Comparison of ENCODE assay signal across 8 cellular contexts in the genomic region with DNA sequence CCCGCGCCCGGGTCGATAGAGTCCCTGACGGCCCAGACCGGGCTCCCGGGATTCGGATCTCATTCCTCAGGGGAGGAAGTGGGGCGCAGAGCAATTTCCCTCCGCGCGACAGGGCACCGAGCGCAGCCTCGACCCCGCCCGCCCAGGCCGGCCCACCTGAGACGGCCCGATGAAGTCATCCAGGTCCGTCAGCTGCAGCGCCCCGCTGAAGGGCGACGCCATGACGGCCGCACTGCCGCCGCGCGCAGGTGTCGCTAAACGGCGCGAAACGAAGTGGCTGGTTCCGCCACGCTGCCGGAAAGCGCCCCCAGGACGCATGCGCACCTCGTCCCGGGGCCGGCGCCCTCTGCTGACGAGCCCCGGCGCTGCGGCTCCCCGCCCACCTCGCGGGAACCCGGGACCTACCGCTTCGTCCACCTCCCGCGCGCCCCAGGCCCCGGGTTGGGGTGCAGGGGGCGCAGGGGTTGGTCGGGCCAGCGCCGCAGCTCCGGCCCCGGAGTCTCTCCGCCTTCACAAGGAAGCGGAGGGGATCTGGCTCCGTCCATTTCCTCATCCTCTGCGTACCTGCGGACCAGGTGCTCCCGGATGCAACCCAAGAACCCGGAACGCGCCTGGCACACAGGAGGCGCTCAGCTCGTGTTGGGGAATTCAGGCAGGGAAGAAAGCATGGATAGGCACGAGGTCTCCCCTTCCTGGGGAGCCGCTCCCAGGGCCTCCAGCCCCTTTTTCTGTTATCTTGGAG. TPM values are rescaled to one million over a fixed set of nuclear protein-coding genes. Genes with fewer than 3 reads are reported as not detected.
DNase-seq lines count a peak whose midpoint lies in the region; ATAC-seq and TF ChIP-seq lines count a peak whose summit lies in the region.

A gene (minus strand): TSS at position 234 of the 742 bp plus-strand sequence. CDS start 12 bp downstream, at position 222.

- peak within 1 kb of the TSS; percentile 44 for H2BK5ac ChIP-seq in trophoblast cell (ENCODE audit: low read depth, low read length, poor library complexity)

- H3K4me3 Mint-ChIP-seq in activated naive CD8-positive, alpha-beta T cell treated with anti-CD3 and anti-CD28 coated beads, Interleukin-2, amount 10 ng/mL, durations not matched to agents 7 days and 5 days, result peak within 1 kb of the TSS; percentile 81

- peak within 1 kb of the TSS; percentile 91 for H4K8ac ChIP-seq in trophoblast cell (ENCODE audit: low read depth, low read length)

- no peaks in the 10 kb centered on the region for H3K27me3 Mint-ChIP-seq in activated naive CD8-positive, alpha-beta T cell treated with anti-CD3 and anti-CD28 coated beads, Interleukin-2, amount 10 ng/mL, durations not matched to agents 7 days and 5 days

- H3K9me3 ChIP-seq in HEK293 (ENCODE audit: control insufficient read depth, insufficient read depth, low read depth, low read length), result no peaks in the 10 kb centered on the region
- H3K9me3 ChIP-seq in SU-DHL-6 (ENCODE audit: insufficient read depth, low read length), result no peaks in the 10 kb centered on the region
- no peaks in the 10 kb centered on the region for H3K9me3 ChIP-seq in trophoblast cell (ENCODE audit: insufficient read depth, low read depth, low read length)
- no peaks in the 10 kb centered on the region for H3K9me3 ChIP-seq in transverse colon

- H3K36me3 ChIP-seq in HEK293 (ENCODE audit: control insufficient read depth in 2 of 2, insufficient read depth in 1 of 2, low read length in 2 of 2) (peaks cover 3 to 25% of the 10 kb centered on the region in 2 experiments; a peak in 2 of 3 replicates), SU-DHL-6 (ENCODE audit: low read length) (no peaks in the 10 kb centered on the region), trophoblast cell (ENCODE audit: control insufficient read depth in 1 of 2, insufficient read depth in 2 of 2, low read length in 2 of 2) (peaks cover 13 to 15% of the 10 kb centered on the region in 2 experiments), transverse colon (no peaks in the 10 kb centered on the region)

- H4K20me1 ChIP-seq in SU-DHL-6 (ENCODE audit: low read depth, low read length), result no peaks in the 10 kb centered on the region

- peak within 1 kb of the TSS; percentile 66 for H2AK5ac ChIP-seq in trophoblast cell (ENCODE audit: low read length)

- peak within 1 kb of the TSS; percentile 52 for H2BK120ac ChIP-seq in trophoblast cell (ENCODE audit: insufficient read depth, low read length, poor library complexity)

- H2AFZ ChIP-seq in SU-DHL-6 (ENCODE audit: low read depth, low read length, severe bottlenecking) (peak within 1 kb of the TSS; percentile 98), trophoblast cell (ENCODE audit: insufficient read depth, low read length, poor library complexity) (peak within 1 kb of the TSS; percentile 73)

- no peaks in the 10 kb centered on the region for H3K27me3 ChIP-seq in SU-DHL-6 (ENCODE audit: low read length)
- H3K27me3 ChIP-seq in trophoblast cell (ENCODE audit: insufficient read depth, low read length), result no peaks in the 10 kb centered on the region
- H3K27me3 ChIP-seq in transverse colon, result peaks cover 3% of the 10 kb centered on the region

- H3K4me3 ChIP-seq in HEK293 (ENCODE audit: low read depth, low read length) (peak within 1 kb of the TSS; percentile 80), SU-DHL-6 (ENCODE audit: insufficient read depth, low read length, poor library complexity, severe bottlenecking) (peak within 1 kb of the TSS; percentile 98), trophoblast cell (ENCODE audit: low read depth, low read length) (peak within 1 kb of the TSS; percentile 87), transverse colon (peak within 1 kb of the TSS; percentile 78 to 86 (median 84))

- peak; percentile 34 for DNase-seq in GM04503 (ENCODE audit: low read depth)
- DNase-seq in NAMALWA (ENCODE audit: low spot score), result peak; percentile 93
- DNase-seq in activated naive CD8-positive, alpha-beta T cell treated with anti-CD3 and anti-CD28 coated beads, Interleukin-2, amount 10 ng/mL, durations not matched to agents 7 days and 5 days, result peak; percentile 99
- DNase-seq in Right ventricle myocardium superior, result peak; percentile 92
- DNase-seq in trophoblast cell, result peak; percentile 82 to 94
- peak; percentile 91 for DNase-seq in transverse colon

- no peak for TF ChIP-seq EP300 in transverse colon (IDR thresholded peaks at IDR 0.05; ENCODE audit: low read depth)

- H3K79me1 ChIP-seq in trophoblast cell (ENCODE audit: low read length), result peaks cover 8% of the 10 kb centered on the region

- peak within 1 kb of the TSS; percentile 81 for H4K12ac ChIP-seq in trophoblast cell (ENCODE audit: low read depth, low read length)

- H3K4me2 ChIP-seq in SU-DHL-6 (ENCODE audit: low read depth, low read length, poor library complexity, severe bottlenecking) (peak within 1 kb of the TSS; percentile 96), trophoblast cell (ENCODE audit: low read length) (peak within 1 kb of the TSS; percentile 96)

- H3K36me3 Mint-ChIP-seq in activated naive CD8-positive, alpha-beta T cell treated with anti-CD3 and anti-CD28 coated beads, Interleukin-2, amount 10 ng/mL, durations not matched to agents 7 days and 5 days, result peaks cover 4% of the 10 kb centered on the region

- peak within 1 kb of the TSS; percentile 90 for H4K91ac ChIP-seq in trophoblast cell (ENCODE audit: low read depth, low read length)

- H3K9me3 Mint-ChIP-seq in activated naive CD8-positive, alpha-beta T cell treated with anti-CD3 and anti-CD28 coated beads, Interleukin-2, amount 10 ng/mL, durations not matched to agents 7 days and 5 days, result no peaks in the 10 kb centered on the region

- peaks cover 13% of the 10 kb centered on the region for H3F3A ChIP-seq in SU-DHL-6 (ENCODE audit: insufficient read depth)

- H3K4me1 Mint-ChIP-seq in activated naive CD8-positive, alpha-beta T cell treated with anti-CD3 and anti-CD28 coated beads, Interleukin-2, amount 10 ng/mL, durations not matched to agents 7 days and 5 days, result peaks cover 6% of the 10 kb centered on the region

- peak within 1 kb of the TSS; percentile 77 for H3K4ac ChIP-seq in trophoblast cell (ENCODE audit: low read depth, low read length)

- no peaks in the 10 kb centered on the region for H3K9me2 ChIP-seq in SU-DHL-6 (replicated peaks; ENCODE audit: insufficient read depth, low read length)

- TF ChIP-seq POLR2A in transverse colon (IDR thresholded peaks at IDR 0.05), result peak; percentile 83

- no peak within 1 kb of the TSS for H3K23ac ChIP-seq in trophoblast cell (ENCODE audit: low read length)

- intact Hi-C loops in Right ventricle myocardium superior (cut with DNase I), result no loop called here
- intact Hi-C loops in transverse colon (cut with DNase I; ENCODE audit: low total_unique reads), result loop anchor here (2.0 kb wide), 1 partner anchor 28 kb away; no protein-coding TSS in a partner anchor

- H3K4me1 ChIP-seq in HEK293 (ENCODE audit: control insufficient read depth, insufficient read depth, low read length) (0 out of 2 replicates have a peak, but pooled peaks cover 2% of the 10 kb centered on the region), trophoblast cell (ENCODE audit: control insufficient read depth in 1 of 2, insufficient read depth in 2 of 2, low read length in 2 of 2) (peaks cover 0 to 9% of the 10 kb centered on the region in 2 experiments), transverse colon (peaks cover 7 to 20% (median 14%) of the 10 kb centered on the region in 4 donors)

- H3K14ac ChIP-seq in trophoblast cell (ENCODE audit: low read length), result peak within 1 kb of the TSS; percentile 84

- TF ChIP-seq CTCF in HEK293 (tag by site-specific recombination; IDR thresholded peaks at IDR 0.05) (peak; percentile 99), SU-DHL-6 (IDR thresholded peaks at IDR 0.05; ENCODE audit: insufficient read depth, low read length, poor library complexity, severe bottlenecking) (peak; percentile 81), transverse colon (IDR thresholded peaks at IDR 0.05) (peak; percentile 79 to 99 (median 97))

- CTCF ChIA-PET in HEK293 (lab: Yijun Ruan, JAX), result interaction anchor here (0.5 to 3.2 kb wide), 13 partner anchors 8 to 390 kb away, joined by 3 to 16 read pairs (median 4); a partner anchor contains a TSS

- WGBS in trophoblast cell (ENCODE audit: extremely low coverage, insufficient coverage, insufficient read length), result no CpG with 5 or more reads among the region's 79 CpGs
- WGBS in transverse colon (ENCODE audit: low coverage in 1 of 2), 2 donors, result 2% methylated on average over 61 of the region's 79 CpGs; no CpG with 5 or more reads in 1 of the 2 donors

- peak within 1 kb of the TSS; percentile 75 for H3K27ac Mint-ChIP-seq in activated naive CD8-positive, alpha-beta T cell treated with anti-CD3 and anti-CD28 coated beads, Interleukin-2, amount 10 ng/mL, durations not matched to agents 7 days and 5 days

- H3K18ac ChIP-seq in trophoblast cell (ENCODE audit: low read length), result peak within 1 kb of the TSS; percentile 62

- H3K79me2 ChIP-seq in SU-DHL-6 (ENCODE audit: insufficient read depth, low read length) (peaks cover 9% of the 10 kb centered on the region; the same call in 1 of the 2 replicates), trophoblast cell (ENCODE audit: control insufficient read depth, insufficient read depth, low read length, poor library complexity) (peaks cover 7% of the 10 kb centered on the region)

- peak within 1 kb of the TSS; percentile 95 for H3K9ac ChIP-seq in SU-DHL-6 (ENCODE audit: low read length)
- peak within 1 kb of the TSS; percentile 86 for H3K9ac ChIP-seq in trophoblast cell (ENCODE audit: low read length)

- in situ Hi-C loops in transverse colon (cut with MboI; ENCODE audit: low pct_ligation_motif_present in 1 of 4, low pct_unique_long_range_greater_than_20kb in 1 of 4, low sequenced_read_pairs in 3 of 4), result no loop called here

- POLR2A ChIA-PET in HEK293 (lab: Yijun Ruan, JAX), result interaction anchor here (0.7 to 1.7 kb wide), 9 partner anchors 9 to 48 kb away, joined by 3 to 11 read pairs (median 4); a partner anchor contains a TSS
- POLR2A ChIA-PET in activated naive CD8-positive, alpha-beta T cell treated with anti-CD3 and anti-CD28 coated beads, Interleukin-2, amount 10 ng/mL, durations not matched to agents 7 days and 5 days (lab: Charles Lee), result interaction anchor here (0.6 to 2.2 kb wide), 13 partner anchors 9 to 73 kb away, joined by 3 to 13 read pairs (median 4); a partner anchor contains a TSS

- H2BK12ac ChIP-seq in trophoblast cell (ENCODE audit: low read length), result no peak within 1 kb of the TSS

- H3K27ac ChIP-seq in HEK293 (ENCODE audit: extremely low read depth, low read depth, low read length), result peak within 1 kb of the TSS; percentile 67; the same call in 1 of the 2 replicates
- H3K27ac ChIP-seq in SU-DHL-6 (ENCODE audit: low read depth, low read length), result peak within 1 kb of the TSS; percentile 61
- H3K27ac ChIP-seq in trophoblast cell (ENCODE audit: low read depth, low read length), result peak within 1 kb of the TSS; percentile 5
- peak within 1 kb of the TSS; percentile 75 to 87 (median 81) for H3K27ac ChIP-seq in transverse colon

- ATAC-seq in activated naive CD8-positive, alpha-beta T cell treated with anti-CD3 and anti-CD28 coated beads, Interleukin-2, amount 10 ng/mL, durations not matched to agents 7 days and 5 days (ENCODE audit: low read depth), result peak; percentile 92
- peak; percentile 96 for ATAC-seq in Right ventricle myocardium superior (ENCODE audit: poor library complexity)

RNA-seq across cellular contexts. Expression of the gene that starts here (rescaled TPM):
- total RNA-seq in activated naive CD8-positive, alpha-beta T cell treated with anti-CD3 and anti-CD28 coated beads, Interleukin-2, amount 10 ng/mL, durations not matched to agents 7 days and 5 days, result 10 to 100 TPM; 39.6 to 42.4 TPM
- total RNA-seq in Right ventricle myocardium superior, result 29.2 TPM
- 16.6 and 16.8 TPM in 2 replicates for polyA plus RNA-seq in trophoblast cell (2013)
- total RNA-seq in transverse colon, result 100 to 1,000 TPM in 2 of 4 donors, 10 to 100 TPM in 2; 59.1 to 346 (median 102) TPM

Comparison
In these comparisons a context has a peak if more than half of its experiments do, and no peak if none do; other contexts are left out.
1. Peak in every context shown above with its lines: DNase-seq, ATAC-seq, H3K4me3 ChIP-seq and H3K27ac ChIP-seq.
2. DNase-seq: peak in every context shown above with its lines; median percentile 99 in activated naive CD8-positive, alpha-beta T cell treated with anti-CD3 and anti-CD28 coated beads, Interleukin-2, amount 10 ng/mL, durations not matched to agents 7 days and 5 days; 93 in NAMALWA; 92 in Right ventricle myocardium superior; 91 in transverse colon; 88 in trophoblast cell; 34 in GM04503.
3. H3K27ac ChIP-seq: peak in every context shown above with its lines; median percentile 81 in transverse colon; 67 in HEK293; 61 in SU-DHL-6; 5 in trophoblast cell.